In the genomic region with DNA sequence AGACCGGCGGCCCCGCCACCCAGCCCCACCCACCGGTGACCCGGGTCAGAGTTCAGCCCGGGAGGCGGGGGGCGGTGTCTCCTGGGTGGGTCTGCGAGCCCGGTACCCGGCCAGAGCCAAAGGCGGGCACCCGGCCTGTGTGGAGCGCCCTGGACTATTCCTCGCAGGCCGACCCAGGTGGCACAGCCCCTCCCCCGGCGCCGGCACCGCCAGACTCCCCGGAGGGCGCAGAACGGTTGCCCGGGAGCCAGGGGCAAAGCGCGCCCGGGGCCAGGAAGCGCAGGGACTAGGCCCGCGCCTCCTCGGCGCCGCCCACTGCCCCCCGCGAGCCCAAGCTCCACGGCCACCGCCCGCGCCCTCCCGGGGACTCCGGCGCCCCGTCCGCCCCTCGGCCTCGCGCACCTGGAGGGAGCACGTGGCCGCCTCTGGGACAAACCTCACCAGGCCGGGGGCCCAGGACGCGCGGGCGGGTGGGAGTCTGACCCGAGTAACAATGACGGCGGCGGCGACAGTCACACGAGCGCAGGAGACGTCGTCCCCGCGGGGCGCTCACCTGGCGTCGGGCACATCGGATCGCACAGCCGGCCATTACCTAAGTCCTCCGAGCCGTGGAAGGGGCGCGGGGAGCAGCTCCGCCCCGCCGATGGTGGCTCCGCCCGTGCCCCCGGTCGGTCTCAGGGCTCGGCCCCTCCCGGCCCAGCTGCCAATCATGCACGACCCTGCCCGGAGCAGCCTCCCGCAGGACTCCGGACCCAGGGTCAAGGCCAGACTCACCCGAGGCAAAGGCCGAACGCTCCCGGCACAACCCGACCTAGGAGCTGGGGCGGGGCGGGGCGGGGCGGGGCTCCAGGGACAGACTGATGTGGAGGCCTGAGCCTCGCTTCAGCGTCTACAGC, we compare ENCODE assay signal across 11 cellular contexts. TPM values are rescaled to one million over a fixed set of nuclear protein-coding genes. Genes with fewer than 3 reads are reported as not detected.
A peak's percentile ranks its signal among the peaks of the same experiment; 100 is the strongest.
DNase-seq lines count a peak whose midpoint lies in the region; ATAC-seq, FAIRE-seq and TF ChIP-seq lines count a peak whose summit lies in the region.
"Had no signal": no experiment of that assay in that cellular context is flagged by ENCODE, and none has a peak within 500 bp of the region (broad histone marks: within the 10 kb centered on the region; RNA-seq: fewer than 3 reads in every experiment).

No MANE protein-coding gene starts in this region.

- CTCF ChIA-PET in BJ (lab: Yijun Ruan, JAX): interaction anchor here (1.9 kb wide), 1 partner anchor 23 kb away, joined by 6 read pairs; no protein-coding TSS in a partner anchor

- ATAC-seq in pancreas: no peak

- TF ChIP-seq POLR2A in Peyer's patch (IDR thresholded peaks at IDR 0.05): peak; percentile 31 to 52

- H3K27me3 ChIP-seq in BJ (ENCODE audit: control insufficient read depth, insufficient read depth, low read length) (no peaks in the 10 kb centered on the region), Peyer's patch (no peaks in the 10 kb centered on the region), left ventricle myocardium inferior (ENCODE audit: low read depth) (no peaks in the 10 kb centered on the region), pancreas (no peaks in the 10 kb centered on the region), HAP-1 (ENCODE audit: low read depth) (no peaks in the 10 kb centered on the region)

- no peak for FAIRE-seq in pancreas (lab: Jason Lieb, UNC)

- H3K4me3 ChIP-seq in BJ (ENCODE audit: low read depth, low read length) (peak overlapping the region; percentile 41), Peyer's patch (peak overlapping the region; percentile 40 to 71 (median 50)), left ventricle myocardium inferior (peak overlapping the region; percentile 60), pancreas (peak overlapping the region in 2 of 4 donors; percentile 17 to 24), HAP-1 (no peak overlapping the region)

- in situ Hi-C loops in HAP-1 (cut with MboI; ENCODE audit: low sequenced_read_pairs): no loop called here

- H3K36me3 ChIP-seq in BJ (ENCODE audit: control insufficient read depth, insufficient read depth, low read length) (peaks cover 22% of the 10 kb centered on the region), Peyer's patch (no peaks in the 10 kb centered on the region), left ventricle myocardium inferior (no peaks in the 10 kb centered on the region), pancreas (no peaks in the 10 kb centered on the region), HAP-1 (replicated peaks) (no peaks in the 10 kb centered on the region; the same call in 1 of the 2 replicates)

- TF ChIP-seq CTCF in BJ (IDR thresholded peaks at IDR 0.05; ENCODE audit: insufficient read depth, low read depth, low read length) (no peak), Peyer's patch (IDR thresholded peaks at IDR 0.05) (peak in 2 of 6 experiments; percentile 16 to 30), left ventricle myocardium inferior (IDR thresholded peaks at IDR 0.05; ENCODE audit: borderline replicate concordance) (no peak), pancreas (IDR thresholded peaks at IDR 0.05) (no peak)

- peak overlapping the region; percentile 86 to 97 (median 90) for H3K27ac ChIP-seq in Peyer's patch
- peak overlapping the region; percentile 95 for H3K27ac ChIP-seq in left ventricle myocardium inferior (replicated peaks)
- H3K27ac ChIP-seq in pancreas: peak overlapping the region; percentile 22 to 52 (median 34)

- H3K4me1 ChIP-seq in Peyer's patch (peaks cover 34 to 92% (median 56%) of the 10 kb centered on the region in 4 donors), left ventricle myocardium inferior (peaks cover 99% of the 10 kb centered on the region), pancreas (peaks cover 17 to 66% (median 28%) of the 10 kb centered on the region in 3 donors), HAP-1 (no peaks in the 10 kb centered on the region)

- intact Hi-C loops in left ventricle myocardium inferior (cut with micrococcal nuclease): no loop called here
- intact Hi-C loops in pancreas (cut with DNase I): no loop called here

- WGBS in pancreas, 2 donors: 65 to 70% methylated on average over 90 to 99 of the region's 99 CpGs

- no peaks in the 10 kb centered on the region for H3K9me3 ChIP-seq in Peyer's patch
- H3K9me3 ChIP-seq in left ventricle myocardium inferior (replicated peaks): no peaks in the 10 kb centered on the region
- no peaks in the 10 kb centered on the region for H3K9me3 ChIP-seq in pancreas
- H3K9me3 ChIP-seq in HAP-1: no peaks in the 10 kb centered on the region

- DNase-seq in BJ (ENCODE audit: low read depth) (no peak), Peyer's patch (peak in 2 of 3 donors; percentile 90 to 98), left ventricle myocardium inferior (peak; percentile 49), pancreas (peak in 1 of 6 donors; percentile 49), HAP-1 (ENCODE audit: low spot score in 2 of 2) (no peak), NCI-H510A treated with DMSO at 0.1 percent for 48 hours (lab: John Stamatoyannopoulos, UW) (no peak), HPDE6-E6E7 (ENCODE audit: extremely low spot score) (no peak)
- DNase-seq in stimulated activated CD4-positive, alpha-beta T cell treated with anti-CD3 and anti-CD28 coated beads, Interleukin-15, amount 100 ng/mL, for 24 hours: no peak
- DNase-seq: activated T-cell treated with anti-CD3 and anti-CD28 coated beads, Interleukin-2, amount 50 U/mL, for 4 hours; erythroblast; stimulated activated naive CD4-positive, alpha-beta T cell treated with Interleukin-2 at 50 U/mL for 16 hours had no signal

- POLR2A ChIA-PET in BJ (lab: Charles Lee): no interaction called here

RNA-seq across cellular contexts. Expression of gene PLXNB2, which starts 7.5 kb away (rescaled TPM):
- 83.7 and 143 TPM in 2 replicates for polyA plus RNA-seq in BJ (2011; rRNA removed)
- 151 and 183 TPM in 2 replicates for polyA minus RNA-seq in BJ (2011; rRNA and poly(A)+ RNA removed)
- 100 to 1,000 TPM; 182 to 597 (median 307) TPM for total RNA-seq in Peyer's patch
- 50.2 TPM for total RNA-seq in left ventricle myocardium inferior
- 100 to 1,000 TPM in 5 of 6 donors, 10 to 100 TPM in 1; 89.3 to 168 (median 113) TPM for total RNA-seq in pancreas
- 100 to 1,000 TPM; 191 to 216 TPM for polyA plus RNA-seq in pancreas

RNA-seq across cellular contexts. Expression of gene DENND6B, which starts 26.8 kb away (rescaled TPM):
- 3.7 and 8.2 TPM in 2 replicates for polyA plus RNA-seq in BJ (2011; rRNA removed)
- 5.4 and 6.3 TPM in 2 replicates for polyA minus RNA-seq in BJ (2011; rRNA and poly(A)+ RNA removed)
- 10 to 100 TPM in 1 of 4 donors, 1 to 10 TPM in 3; 5.4 to 14.9 (median 6.3) TPM for total RNA-seq in Peyer's patch
- total RNA-seq in left ventricle myocardium inferior: 1.2 TPM
- 1 to 10 TPM; 4.3 to 9.5 (median 5.4) TPM for total RNA-seq in pancreas
- polyA plus RNA-seq in pancreas: 10 to 100 TPM; 20.9 to 25.3 TPM

RNA-seq across cellular contexts. Expression of gene MAPK11, which starts 29.8 kb away (rescaled TPM):
- polyA plus RNA-seq in BJ (2011; rRNA removed) (11.2 and 19.6 TPM in 2 replicates), pancreas (10 to 100 TPM; 13.2 to 22.2 TPM)
- polyA minus RNA-seq in BJ (2011; rRNA and poly(A)+ RNA removed): 13.7 and 18.9 TPM in 2 replicates
- total RNA-seq in Peyer's patch (10 to 100 TPM in 1 of 4 donors, 1 to 10 TPM in 2, not detected in 1; 2.0 to 14.0 (median 2.5) TPM), left ventricle myocardium inferior (7.8 TPM), pancreas (1 to 10 TPM; 1.3 to 3.7 (median 2.3) TPM)

RNA-seq across cellular contexts. Expression of gene MAPK12, which starts 38.5 kb away (rescaled TPM):
- polyA plus RNA-seq in BJ (2011; rRNA removed) (36.6 and 51.4 TPM in 2 replicates), pancreas (10 to 100 TPM in 1 of 2 donors, 1 to 10 TPM in 1; 6.9 to 19.2 TPM)
- polyA minus RNA-seq in BJ (2011; rRNA and poly(A)+ RNA removed): 33.0 and 51.2 TPM in 2 replicates
- total RNA-seq in Peyer's patch (10 to 100 TPM in 1 of 4 donors, 1 to 10 TPM in 3; 1.2 to 37.1 (median 5.4) TPM), left ventricle myocardium inferior (17.2 TPM), pancreas (1 to 10 TPM in 5 of 6 donors, under 1 TPM in 1; 0.88 to 3.8 (median 1.6) TPM)

RNA-seq across cellular contexts. Expression of gene PPP6R2, which starts 43.2 kb away (rescaled TPM):
- polyA plus RNA-seq in BJ (2011; rRNA removed) (30.4 and 46.4 TPM in 2 replicates), pancreas (10 to 100 TPM; 60.1 to 70.4 TPM)
- polyA minus RNA-seq in BJ (2011; rRNA and poly(A)+ RNA removed): 28.7 and 38.1 TPM in 2 replicates
- total RNA-seq in Peyer's patch (100 to 1,000 TPM in 2 of 4 donors, 10 to 100 TPM in 2; 82.8 to 201 (median 111) TPM), left ventricle myocardium inferior (38.6 TPM), pancreas (10 to 100 TPM; 21.1 to 28.7 (median 24.6) TPM)

Comparison
In these comparisons a context has a peak if more than half of its experiments do, and no peak if none do; other contexts are left out.
1. DNase-seq: peak in Peyer's patch (2 of 3) and left ventricle myocardium inferior (single experiment); none in BJ (single experiment), stimulated activated CD4-positive, alpha-beta T cell treated with anti-CD3 and anti-CD28 coated beads, Interleukin-15, amount 100 ng/mL, for 24 hours (single experiment), HAP-1 (0 of 2), NCI-H510A treated with DMSO at 0.1 percent for 48 hours (single experiment) and HPDE6-E6E7 (single experiment).
2. H3K27ac ChIP-seq: peak in every context shown above with its lines; median percentile 95 in left ventricle myocardium inferior; 90 in Peyer's patch; 34 in pancreas.